Comparison of ENCODE assay signal across 16 cellular contexts in genomic region chr21:44463716-44464115, GRCh38. TPM values are rescaled to one million over a fixed set of nuclear protein-coding genes. Genes with fewer than 3 reads are reported as not detected.
"Had no signal": no experiment of that assay in that cellular context is flagged by ENCODE, and none has a peak within 500 bp of the region (broad histone marks: within the 10 kb centered on the region; RNA-seq: fewer than 3 reads in every experiment).

No MANE protein-coding gene starts in this region.

- H3K9me3 ChIP-seq: breast epithelium, gastrocnemius medialis, heart right ventricle, left lung, prostate gland, vagina had no signal

- H3K4me3 ChIP-seq: gastrocnemius medialis, heart right ventricle, left lung, prostate gland, vagina had no signal

- H3K27ac ChIP-seq: breast epithelium, gastrocnemius medialis, heart right ventricle, left lung, prostate gland, vagina had no signal

- DNase-seq: activated CD4-positive, CD25-positive, alpha-beta regulatory T cell; activated gamma-delta T cell; activated T-cell treated with anti-CD3 and anti-CD28 coated beads, Interleukin-2, amount 50 U/mL, for 24 hours; gastrocnemius medialis; heart right ventricle; stimulated activated CD4-positive, alpha-beta T cell treated with anti-CD3 and anti-CD28 coated beads, Interleukin-2, amount 100 ng/mL, for 48 hours; stimulated activated CD8-positive, alpha-beta memory T cell treated with anti-CD3 and anti-CD28 coated beads, Interleukin-4, amount 100 ng/mL, for 48 hours; stimulated activated naive CD8-positive, alpha-beta T cell treated with anti-CD3 and anti-CD28 coated beads, Interleukin-15, amount 100 ng/mL, for 72 hours; T-helper 17 cell had no signal

- H3K27me3 Mint-ChIP-seq: activated naive CD8-positive, alpha-beta T cell; activated T-cell treated with anti-CD3 and anti-CD28 coated beads, Interleukin-2, amount 50 U/mL, for 24 hours; stimulated activated naive CD8-positive, alpha-beta T cell treated with anti-CD3 and anti-CD28 coated beads, Interleukin-15, amount 100 ng/mL, for 72 hours had no signal

- H3K9me3 Mint-ChIP-seq: activated T-cell treated with anti-CD3 and anti-CD28 coated beads, Interleukin-2, amount 50 U/mL, for 24 hours; stimulated activated naive CD8-positive, alpha-beta T cell treated with anti-CD3 and anti-CD28 coated beads, Interleukin-15, amount 100 ng/mL, for 72 hours had no signal

- H3K4me3 Mint-ChIP-seq: activated naive CD8-positive, alpha-beta T cell; activated T-cell treated with anti-CD3 and anti-CD28 coated beads, Interleukin-2, amount 50 U/mL, for 24 hours; memory B cell; stimulated activated naive CD8-positive, alpha-beta T cell treated with anti-CD3 and anti-CD28 coated beads, Interleukin-15, amount 100 ng/mL, for 72 hours; T-helper 17 cell had no signal

- ATAC-seq: gastrocnemius medialis; heart right ventricle; left lung; stimulated activated naive CD8-positive, alpha-beta T cell treated with anti-CD3 and anti-CD28 coated beads, Interleukin-15, amount 100 ng/mL, for 72 hours; T-helper 17 cell had no signal

- H3K36me3 Mint-ChIP-seq: activated naive CD8-positive, alpha-beta T cell; memory B cell had no signal

- H3K27me3 ChIP-seq: breast epithelium, heart right ventricle, left lung, vagina had no signal

- H3K36me3 ChIP-seq: breast epithelium, gastrocnemius medialis, heart right ventricle, left lung, prostate gland, vagina had no signal

- H3K4me1 ChIP-seq: breast epithelium, gastrocnemius medialis, left lung, prostate gland, vagina had no signal

- H3K27ac Mint-ChIP-seq: activated naive CD8-positive, alpha-beta T cell; activated T-cell treated with anti-CD3 and anti-CD28 coated beads, Interleukin-2, amount 50 U/mL, for 24 hours; memory B cell; T-helper 17 cell had no signal

RNA-seq across cellular contexts. Expression of gene LRRC3, which starts 8.4 kb away (rescaled TPM):
- total RNA-seq: myocyte had no signal
